Comparison of ENCODE assay signal across 8 cellular contexts in the genomic region with DNA sequence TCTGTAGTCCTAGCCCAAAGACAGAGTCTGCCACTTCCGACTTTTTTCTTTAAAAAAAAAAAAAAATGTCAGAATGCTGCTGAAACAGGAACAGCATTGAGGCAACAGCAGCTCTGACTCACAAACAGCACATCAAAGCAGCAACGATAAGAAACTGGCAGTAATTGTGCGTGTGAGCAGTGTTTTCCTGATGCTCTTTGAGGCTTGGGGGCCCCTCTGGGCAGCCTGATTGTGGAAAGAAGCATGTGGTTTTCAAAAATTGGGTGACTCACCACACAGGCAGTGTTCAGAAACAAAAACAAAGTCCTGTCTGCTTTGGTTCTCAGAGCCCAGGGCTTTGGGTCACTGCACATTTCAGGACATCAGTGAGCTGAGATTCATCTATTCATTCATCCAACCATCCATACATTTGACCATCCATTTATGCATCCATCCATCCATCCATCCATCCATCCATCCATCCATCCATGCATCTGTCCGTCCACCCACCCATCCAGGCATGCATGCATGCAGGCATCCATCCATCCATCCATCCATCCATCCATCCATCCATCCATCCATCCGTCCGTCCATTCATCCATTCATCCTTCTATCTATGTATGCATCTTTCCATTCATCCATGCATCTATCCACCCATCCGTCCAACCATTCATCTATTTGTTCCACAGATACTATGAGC.
A peak's percentile ranks its signal among the peaks of the same experiment; 100 is the strongest.
DNase-seq lines count a peak whose midpoint lies in the region; ATAC-seq, FAIRE-seq and TF ChIP-seq lines count a peak whose summit lies in the region.

No MANE protein-coding gene starts in this region.

- DNase-seq in GM12865 (ENCODE audit: low read depth) (peak; percentile 89), SW480 (ENCODE audit: low spot score) (peak; percentile 100), immature natural killer cell (peak; percentile 82 to 85 (median 84)), NCI-H128 (lab: John Stamatoyannopoulos, UW; ENCODE audit: unreplicated experiment) (no peak), kidney (no peak)
- DNase-seq in activated naive CD8-positive, alpha-beta T cell treated with anti-CD3 and anti-CD28 coated beads, Interleukin-2, amount 10 ng/mL, durations not matched to agents 7 days and 5 days = peak; percentile 73
- peak; percentile 59 to 90 for DNase-seq in stimulated activated CD4-positive, alpha-beta T cell treated with anti-CD3 and anti-CD28 coated beads, Interleukin-4, amount 100 ng/mL, for 4 hours

- peaks cover 65% of the 10 kb centered on the region for H3K4me1 Mint-ChIP-seq in activated naive CD8-positive, alpha-beta T cell treated with anti-CD3 and anti-CD28 coated beads, Interleukin-2, amount 10 ng/mL, durations not matched to agents 7 days and 5 days
- H3K4me1 Mint-ChIP-seq in immature natural killer cell = peaks cover 54 to 61% of the 10 kb centered on the region in 2 donors

- H3K27ac ChIP-seq in kidney (ENCODE audit: low read depth in 2 of 2, low read length in 2 of 2) = no peak overlapping the region

- POLR2A ChIA-PET in activated naive CD8-positive, alpha-beta T cell treated with anti-CD3 and anti-CD28 coated beads, Interleukin-2, amount 10 ng/mL, durations not matched to agents 7 days and 5 days (lab: Charles Lee) = interaction anchor here (0.6 to 1.5 kb wide), 8 partner anchors 11 to 547 kb away, joined by 3 to 5 read pairs (median 4); a partner anchor contains a TSS

- H3K9me3 ChIP-seq in kidney (ENCODE audit: control insufficient read depth in 1 of 2, low read length in 2 of 2) = no peaks in the 10 kb centered on the region

- ATAC-seq in HG03354 (IDR thresholded peaks at IDR 0.05; ENCODE audit: poor library complexity, severe bottlenecking, unreplicated experiment) = peak; percentile 58
- peak; percentile 72 for ATAC-seq in activated naive CD8-positive, alpha-beta T cell treated with anti-CD3 and anti-CD28 coated beads, Interleukin-2, amount 10 ng/mL, durations not matched to agents 7 days and 5 days (ENCODE audit: low read depth)

- H3K36me3 ChIP-seq in kidney (ENCODE audit: control insufficient read depth in 1 of 2, insufficient read depth in 2 of 2, low read length in 2 of 2) = no peaks in the 10 kb centered on the region

- TF ChIP-seq CTCF in GM12865 (IDR thresholded peaks at IDR 0.05; ENCODE audit: insufficient read depth, low read depth, low read length, missing control alignments) (no peak), kidney (IDR thresholded peaks at IDR 0.05; ENCODE audit: borderline replicate concordance, extremely low read depth, insufficient read depth) (no peak)

- peaks cover 6% of the 10 kb centered on the region for H3K9me3 Mint-ChIP-seq in activated naive CD8-positive, alpha-beta T cell treated with anti-CD3 and anti-CD28 coated beads, Interleukin-2, amount 10 ng/mL, durations not matched to agents 7 days and 5 days
- H3K9me3 Mint-ChIP-seq in immature natural killer cell = peaks cover 0 to 2% (median 0%) of the 10 kb centered on the region in 6 donors

- H3K4me3 ChIP-seq in GM12865 (ENCODE audit: low read depth, low read length) = no peak overlapping the region
- H3K4me3 ChIP-seq in kidney (ENCODE audit: low read length in 2 of 2) = no peak overlapping the region

- no peaks in the 10 kb centered on the region for H3K4me1 ChIP-seq in kidney (ENCODE audit: control insufficient read depth in 1 of 2, insufficient read depth in 1 of 2, low read depth in 1 of 2, low read length in 2 of 2)

- peaks cover 13% of the 10 kb centered on the region for H3K36me3 Mint-ChIP-seq in activated naive CD8-positive, alpha-beta T cell treated with anti-CD3 and anti-CD28 coated beads, Interleukin-2, amount 10 ng/mL, durations not matched to agents 7 days and 5 days
- no peaks in the 10 kb centered on the region for H3K36me3 Mint-ChIP-seq in immature natural killer cell

- no peak overlapping the region for H3K9ac ChIP-seq in kidney (ENCODE audit: low read length in 2 of 2)

- H3K27me3 Mint-ChIP-seq in activated naive CD8-positive, alpha-beta T cell treated with anti-CD3 and anti-CD28 coated beads, Interleukin-2, amount 10 ng/mL, durations not matched to agents 7 days and 5 days = peaks cover 3% of the 10 kb centered on the region
- H3K27me3 Mint-ChIP-seq in immature natural killer cell (ENCODE audit: low read depth in 3 of 3) = peaks cover 30 to 34% (median 31%) of the 10 kb centered on the region in 3 donors

- intact Hi-C loops in kidney (cut with DNase I) = no loop called here

- peak overlapping the region; percentile 84 for H3K27ac Mint-ChIP-seq in activated naive CD8-positive, alpha-beta T cell treated with anti-CD3 and anti-CD28 coated beads, Interleukin-2, amount 10 ng/mL, durations not matched to agents 7 days and 5 days
- H3K27ac Mint-ChIP-seq in immature natural killer cell = peak overlapping the region; percentile 79 to 96 (median 90)

- FAIRE-seq in kidney (lab: Jason Lieb, UNC) = no peak

- H3K4me3 Mint-ChIP-seq in activated naive CD8-positive, alpha-beta T cell treated with anti-CD3 and anti-CD28 coated beads, Interleukin-2, amount 10 ng/mL, durations not matched to agents 7 days and 5 days = peak overlapping the region; percentile 69
- peak overlapping the region; percentile 43 to 72 (median 61) for H3K4me3 Mint-ChIP-seq in immature natural killer cell

Comparison
In these comparisons a context has a peak if more than half of its experiments do, and no peak if none do; other contexts are left out.
1. DNase-seq: peak in GM12865 (single experiment), SW480 (single experiment), activated naive CD8-positive, alpha-beta T cell treated with anti-CD3 and anti-CD28 coated beads, Interleukin-2, amount 10 ng/mL, durations not matched to agents 7 days and 5 days (single experiment), immature natural killer cell (3 of 3) and stimulated activated CD4-positive, alpha-beta T cell treated with anti-CD3 and anti-CD28 coated beads, Interleukin-4, amount 100 ng/mL, for 4 hours (2 of 2); none in NCI-H128 (single experiment) and kidney (single experiment).